Comparison of ENCODE assay signal across 7 cellular contexts in the genomic region with DNA sequence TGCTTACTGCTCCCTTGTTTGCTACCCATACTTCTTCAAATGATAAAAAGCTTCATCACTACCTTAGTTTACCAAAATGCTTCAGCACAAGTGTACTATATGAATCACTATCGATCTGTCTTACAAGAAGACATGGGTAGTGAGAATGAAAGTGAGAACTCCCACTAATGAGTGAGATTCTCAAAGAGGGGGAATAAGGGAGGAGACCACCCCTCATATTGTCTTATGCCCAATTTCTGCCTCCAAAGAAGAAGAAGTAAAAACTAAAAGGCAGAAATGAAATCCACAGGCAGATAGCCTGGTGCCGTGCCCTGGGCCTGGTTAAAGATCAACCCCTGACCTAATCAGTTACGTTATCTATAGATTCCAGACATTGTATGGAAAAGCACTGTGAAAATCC. TPM values are rescaled to one million over a fixed set of nuclear protein-coding genes. Genes with fewer than 3 reads are reported as not detected.
"Had no signal": no experiment of that assay in that cellular context is flagged by ENCODE, and none has a peak within 500 bp of the region (broad histone marks: within the 10 kb centered on the region; RNA-seq: fewer than 3 reads in every experiment).

No MANE protein-coding gene starts in this region.

RNA-seq across cellular contexts. Expression of a gene that starts 29.8 kb away (rescaled TPM):
- total RNA-seq: GM23338, H1, H7, H9 had no signal
- polyA plus RNA-seq: GM23248, GM23338, H1 had no signal

RNA-seq across cellular contexts. Expression of a gene that starts 52.9 kb away (rescaled TPM):
- total RNA-seq: GM23248, H1, H4, H7, H9, HFFc6 had no signal
- polyA plus RNA-seq: GM23248, GM23338 had no signal
